12 cellular contexts compared by ENCODE assay signal in genomic region chr11:46521947-46522681, GRCh38.
DNase-seq lines count a peak whose midpoint lies in the region; ATAC-seq and TF ChIP-seq lines count a peak whose summit lies in the region.
"Had no signal": no experiment of that assay in that cellular context is flagged by ENCODE, and none has a peak within 500 bp of the region (broad histone marks: within the 10 kb centered on the region; RNA-seq: fewer than 3 reads in every experiment).

No MANE protein-coding gene starts in this region.

- H3K4me1 Mint-ChIP-seq in type B pancreatic cell (ENCODE audit: unreplicated experiment) = peaks cover 38% of the 10 kb centered on the region

- H3K27ac ChIP-seq in right cardiac atrium (ENCODE audit: low read length) = no peak overlapping the region
- H3K27ac ChIP-seq: gastroesophageal sphincter had no signal

- peak; percentile 44 for ATAC-seq in Right ventricle myocardium superior (ENCODE audit: poor library complexity)
- ATAC-seq in right cardiac atrium = no peak
- no peak for ATAC-seq in GM18858 (IDR thresholded peaks at IDR 0.05; ENCODE audit: unreplicated experiment)
- no peak for ATAC-seq in HG02852 (IDR thresholded peaks at IDR 0.05; ENCODE audit: unreplicated experiment)
- ATAC-seq: gastroesophageal sphincter; naive thymus-derived CD4-positive, alpha-beta T cell had no signal

- intact Hi-C loops in Right ventricle myocardium superior (cut with DNase I) (no loop called here), right cardiac atrium (cut with DNase I) (no loop called here)

- no peak overlapping the region for H3K4me3 Mint-ChIP-seq in type B pancreatic cell
- H3K4me3 Mint-ChIP-seq: B cell; naive thymus-derived CD4-positive, alpha-beta T cell had no signal

- no peaks in the 10 kb centered on the region for H3K9me3 ChIP-seq in right cardiac atrium (ENCODE audit: control insufficient read depth, low read length)

- peak; percentile 29 for TF ChIP-seq CTCF in fibroblast of villous mesenchyme (IDR thresholded peaks at IDR 0.05; ENCODE audit: insufficient read depth, low read depth, low read length)
- peak; percentile 52 for TF ChIP-seq CTCF in type B pancreatic cell (conservative IDR thresholded peaks at IDR 0.05)

- no peaks in the 10 kb centered on the region for H3K36me3 Mint-ChIP-seq in type B pancreatic cell

- H3K27me3 Mint-ChIP-seq in type B pancreatic cell = no peaks in the 10 kb centered on the region
- H3K27me3 Mint-ChIP-seq: B cell; naive thymus-derived CD4-positive, alpha-beta T cell had no signal

- no peak overlapping the region for H3K27ac Mint-ChIP-seq in type B pancreatic cell
- H3K27ac Mint-ChIP-seq: B cell; naive thymus-derived CD4-positive, alpha-beta T cell had no signal

- H3K9me3 Mint-ChIP-seq in type B pancreatic cell = no peaks in the 10 kb centered on the region

- peaks cover 12% of the 10 kb centered on the region for H3K4me1 ChIP-seq in right cardiac atrium (ENCODE audit: control insufficient read depth, insufficient read depth, low read length)

- H3K27me3 ChIP-seq in right cardiac atrium (ENCODE audit: control insufficient read depth, insufficient read depth) = no peaks in the 10 kb centered on the region
- H3K27me3 ChIP-seq: gastroesophageal sphincter had no signal

- DNase-seq in Right ventricle myocardium superior (no peak), right cardiac atrium (no peak), RKO (ENCODE audit: low spot score) (peak; percentile 41), fibroblast of villous mesenchyme (ENCODE audit: low read depth) (no peak), type B pancreatic cell (ENCODE audit: extremely low spot score, unreplicated experiment) (no peak), LoVo (ENCODE audit: low spot score) (no peak)
- DNase-seq: activated CD4-positive, alpha-beta T cell treated with anti-CD3 and anti-CD28 coated beads, Interleukin-2, amount 50 U/mL, for 1 hour; naive thymus-derived CD4-positive, alpha-beta T cell had no signal

- WGBS in right cardiac atrium = 72% methylated on average over 4 of the region's 4 CpGs

- H3K4me3 ChIP-seq in right cardiac atrium (ENCODE audit: low read length) (no peak overlapping the region), fibroblast of villous mesenchyme (ENCODE audit: low read depth, low read length) (no peak overlapping the region)
- H3K4me3 ChIP-seq: gastroesophageal sphincter had no signal
